ENCODE assay signal across 8 cellular contexts in genomic region chr4:82560853-82561744, GRCh38. TPM values are rescaled to one million over a fixed set of nuclear protein-coding genes. Genes with fewer than 3 reads are reported as not detected.
A peak's percentile ranks its signal among the peaks of the same experiment; 100 is the strongest.
DNase-seq lines count a peak whose midpoint lies in the region; ATAC-seq and TF ChIP-seq lines count a peak whose summit lies in the region.

No MANE protein-coding gene starts in this region.

- H3K27me3 Mint-ChIP-seq in T-cell: peaks cover 63 to 73% of the 10 kb centered on the region in 2 donors
- H3K27me3 Mint-ChIP-seq in osteocyte (ENCODE audit: unreplicated experiment): peaks cover 20% of the 10 kb centered on the region

- no peaks in the 10 kb centered on the region for H3K4me1 ChIP-seq in foreskin keratinocyte

- H3K27ac Mint-ChIP-seq in T-cell: no peak overlapping the region
- H3K27ac Mint-ChIP-seq in osteocyte (ENCODE audit: unreplicated experiment): no peak overlapping the region

- CTCF ChIA-PET in T-cell (lab: Charles Lee): no interaction called here

- DNase-seq in GM20000 (ENCODE audit: low spot score) (peak; percentile 36), T-cell (no peak), foreskin keratinocyte (no peak), osteocyte (ENCODE audit: extremely low spot score, unreplicated experiment) (no peak), ACHN (no peak)

- no peak for TF ChIP-seq CTCF in GM20000 (IDR thresholded peaks at IDR 0.05; ENCODE audit: extremely low read depth, missing control alignments)
- no peak for TF ChIP-seq CTCF in foreskin keratinocyte (conservative IDR thresholded peaks at IDR 0.05)
- no peak for TF ChIP-seq CTCF in osteocyte (IDR thresholded peaks at IDR 0.05)

- H3K4me1 Mint-ChIP-seq in T-cell: peaks cover 11 to 16% (median 15%) of the 10 kb centered on the region in 3 donors
- peaks cover 11% of the 10 kb centered on the region for H3K4me1 Mint-ChIP-seq in osteocyte (ENCODE audit: unreplicated experiment)

- POLR2A ChIA-PET in T-cell (lab: Charles Lee): no interaction called here

- no peaks in the 10 kb centered on the region for H3K9me3 Mint-ChIP-seq in T-cell
- H3K9me3 Mint-ChIP-seq in osteocyte (ENCODE audit: unreplicated experiment): no peaks in the 10 kb centered on the region

- ATAC-seq in T-cell (replicated peaks in 1 of 4) (peak in 2 of 4 experiments; percentile 30 to 34), foreskin keratinocyte (peak; percentile 62), GM18868 (IDR thresholded peaks at IDR 0.05; ENCODE audit: unreplicated experiment) (no peak), HG02763 (IDR thresholded peaks at IDR 0.05; ENCODE audit: unreplicated experiment) (no peak), GM21723 (IDR thresholded peaks at IDR 0.05; ENCODE audit: unreplicated experiment) (no peak)

- H3K27me3 ChIP-seq in foreskin keratinocyte: peaks cover 81% of the 10 kb centered on the region

- no peaks in the 10 kb centered on the region for H3K36me3 Mint-ChIP-seq in T-cell
- no peaks in the 10 kb centered on the region for H3K36me3 Mint-ChIP-seq in osteocyte (ENCODE audit: unreplicated experiment)

- H3K4me3 Mint-ChIP-seq in T-cell (peak overlapping the region; percentile 50 to 83 (median 54)), osteocyte (ENCODE audit: unreplicated experiment) (peak overlapping the region; percentile 79)

- in situ Hi-C loops in ACHN (cut with HindIII; ENCODE audit: low pct_ligation_motif_present, low pct_unique_long_range_greater_than_20kb, low sequenced_read_pairs): no loop called here

- H3K27ac ChIP-seq in foreskin keratinocyte: no peak overlapping the region

RNA-seq across cellular contexts. Expression of gene TMEM150C, which starts 0.7 kb away (rescaled TPM):
- total RNA-seq in T-cell (under 1 TPM in 2 of 5 donors, not detected in 3; 0.13 to 0.35 TPM), foreskin keratinocyte (0.14 TPM in 2 replicates), osteocyte (1.3 and 1.6 TPM in 2 replicates)
- 0.04 and 0.07 TPM in 2 replicates for polyA plus RNA-seq in foreskin keratinocyte
